ENCODE assay signal across 13 cellular contexts in the genomic region with DNA sequence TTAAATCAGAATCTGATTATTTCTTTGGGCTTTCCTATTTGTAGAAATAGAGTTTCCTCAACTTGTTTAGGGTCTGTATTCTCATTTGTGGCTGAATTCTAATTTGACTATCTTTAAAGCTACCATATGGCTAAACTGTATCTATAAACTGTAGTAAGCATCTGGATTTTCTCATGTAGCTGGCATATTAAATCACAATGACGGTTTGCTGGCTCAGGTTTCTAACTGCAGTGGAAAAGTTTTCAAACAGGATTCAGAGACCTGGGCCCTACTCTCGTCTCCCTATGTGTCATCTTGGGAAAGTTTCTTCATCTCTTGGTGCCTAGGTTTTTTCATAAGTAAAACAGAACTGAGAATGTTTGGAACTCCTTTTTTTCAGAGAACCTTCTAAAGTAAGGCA.
DNase-seq lines count a peak whose midpoint lies in the region; ATAC-seq and TF ChIP-seq lines count a peak whose summit lies in the region.
"Had no signal": no experiment of that assay in that cellular context is flagged by ENCODE, and none has a peak within 500 bp of the region (broad histone marks: within the 10 kb centered on the region; RNA-seq: fewer than 3 reads in every experiment).

No MANE protein-coding gene starts in this region.

- no peak overlapping the region for H3K4me2 ChIP-seq in MM.1S (ENCODE audit: low read depth, low read length)

- peaks cover 13% of the 10 kb centered on the region for H3F3A ChIP-seq in MM.1S (ENCODE audit: insufficient read depth, low read length)

- ATAC-seq in Right ventricle myocardium inferior, result peak; percentile 72
- ATAC-seq in HG03139 (IDR thresholded peaks at IDR 0.05; ENCODE audit: unreplicated experiment), result no peak

- H3K9ac ChIP-seq in MM.1S (ENCODE audit: low read length), result no peak overlapping the region

- no peak for TF ChIP-seq CTCF in right atrium auricular region (IDR thresholded peaks at IDR 0.05)
- no peak for TF ChIP-seq CTCF in MM.1S (IDR thresholded peaks at IDR 0.05; ENCODE audit: low read length)

- H3K36me3 ChIP-seq in right atrium auricular region, result no peaks in the 10 kb centered on the region
- peaks cover 20% of the 10 kb centered on the region for H3K36me3 ChIP-seq in effector memory CD4-positive, alpha-beta T cell (ENCODE audit: control insufficient read depth, insufficient read depth, low read length)
- peaks cover 11% of the 10 kb centered on the region; the same call in 1 of the 2 replicates for H3K36me3 ChIP-seq in MM.1S (replicated peaks; ENCODE audit: insufficient read depth, low read length)

- H3K79me2 ChIP-seq in MM.1S (ENCODE audit: low read length), result no peaks in the 10 kb centered on the region

- no peak overlapping the region for H2AFZ ChIP-seq in MM.1S (ENCODE audit: low read length)

- DNase-seq in Right ventricle myocardium inferior (ENCODE audit: missing footprints) (no peak), right atrium auricular region (ENCODE audit: low spot score) (no peak), astrocyte of the hippocampus (ENCODE audit: low read depth, low spot score) (peak; percentile 21), left kidney (ENCODE audit: low read depth, low spot score) (peak; percentile 91), activated T-cell treated with anti-CD3 and anti-CD28 coated beads for 4 hours (no peak), MM.1S (no peak)
- no peak for DNase-seq in effector memory CD4-positive, alpha-beta T cell
- DNase-seq: 8988T, activated B cell treated with CpG ODN at 0.5 μM for 24 hours, endodermal cell, NCI-H774 had no signal

- no peaks in the 10 kb centered on the region for H3K9me2 ChIP-seq in MM.1S (replicated peaks; ENCODE audit: insufficient read depth, low read length)

- H3K27me3 ChIP-seq in right atrium auricular region, result no peaks in the 10 kb centered on the region
- H3K27me3 ChIP-seq in effector memory CD4-positive, alpha-beta T cell (replicated peaks; ENCODE audit: control insufficient read depth, insufficient read depth, low read length, poor library complexity, severe bottlenecking), result no peaks in the 10 kb centered on the region
- H3K27me3 ChIP-seq in MM.1S (replicated peaks; ENCODE audit: insufficient read depth, low read length), result no peaks in the 10 kb centered on the region
- H3K27me3 ChIP-seq: SJSA1 had no signal

- H4K20me1 ChIP-seq in MM.1S (ENCODE audit: insufficient read depth, low read length), result no peaks in the 10 kb centered on the region

- no peak overlapping the region for H3K4me3 ChIP-seq in right atrium auricular region
- H3K4me3 ChIP-seq in effector memory CD4-positive, alpha-beta T cell (ENCODE audit: insufficient read depth, low read depth, low read length, poor library complexity, severe bottlenecking), result no peak overlapping the region
- H3K4me3 ChIP-seq in MM.1S (ENCODE audit: low read length), result no peak overlapping the region
- H3K4me3 ChIP-seq: SJSA1 had no signal

- H3K9me3 ChIP-seq in right atrium auricular region (no peaks in the 10 kb centered on the region), MM.1S (replicated peaks; ENCODE audit: insufficient read depth, low read length) (no peaks in the 10 kb centered on the region)
- no peaks in the 10 kb centered on the region for H3K9me3 ChIP-seq in effector memory CD4-positive, alpha-beta T cell (ENCODE audit: control insufficient read depth, low read length)
- H3K9me3 ChIP-seq: SJSA1 had no signal

- H3K4me1 ChIP-seq in right atrium auricular region, result peaks cover 0 to 16% of the 10 kb centered on the region in 2 donors
- no peaks in the 10 kb centered on the region for H3K4me1 ChIP-seq in effector memory CD4-positive, alpha-beta T cell (ENCODE audit: control insufficient read depth, insufficient read depth, low read length, poor library complexity, severe bottlenecking)
- H3K4me1 ChIP-seq in MM.1S (ENCODE audit: low read length), result peaks cover 22% of the 10 kb centered on the region

- intact Hi-C loops in Right ventricle myocardium inferior (cut with DNase I), result loop anchor here (5.0 to 10.0 kb wide), 4 partner anchors 376 to 909 kb away; no protein-coding TSS in a partner anchor

- H3K27ac ChIP-seq in right atrium auricular region (no peak overlapping the region), MM.1S (ENCODE audit: low read length) (no peak overlapping the region)
- no peak overlapping the region for H3K27ac ChIP-seq in effector memory CD4-positive, alpha-beta T cell (ENCODE audit: insufficient read depth, low read length, poor library complexity, severe bottlenecking)
- H3K27ac ChIP-seq: SJSA1 had no signal

Comparison
In these comparisons a context has a peak if more than half of its experiments do, and no peak if none do; other contexts are left out.
1. DNase-seq: peak in astrocyte of the hippocampus (single experiment) and left kidney (single experiment); none in Right ventricle myocardium inferior (single experiment), right atrium auricular region (single experiment), effector memory CD4-positive, alpha-beta T cell (0 of 3), activated T-cell treated with anti-CD3 and anti-CD28 coated beads for 4 hours (single experiment) and MM.1S (single experiment).